28 cellular contexts compared by ENCODE assay signal in genomic region chr13:33331962-33332361, GRCh38. TPM values are rescaled to one million over a fixed set of nuclear protein-coding genes. Genes with fewer than 3 reads are reported as not detected.
"Had no signal": no experiment of that assay in that cellular context is flagged by ENCODE, and none has a peak within 500 bp of the region (broad histone marks: within the 10 kb centered on the region; RNA-seq: fewer than 3 reads in every experiment).

No MANE protein-coding gene starts in this region.

- H3K79me2 ChIP-seq: hepatocyte had no signal

- H3K4me1 Mint-ChIP-seq: immature natural killer cell; naive thymus-derived CD8-positive, alpha-beta T cell; stimulated activated effector memory CD8-positive, alpha-beta T cell treated with anti-CD3 and anti-CD28 coated beads, Interleukin-12 subunit alpha, Interleukin-12 subunit beta, amount 100 ng/mL, for 72 hours had no signal

- H3K27me3 ChIP-seq: heart right ventricle, hepatocyte, left lung, pancreas, sigmoid colon, spleen, suprapubic skin, tibial artery, upper lobe of right lung had no signal

- H3K4me3 Mint-ChIP-seq: immature natural killer cell; naive thymus-derived CD8-positive, alpha-beta T cell; nephron; stimulated activated effector memory CD8-positive, alpha-beta T cell treated with anti-CD3 and anti-CD28 coated beads, Interleukin-12 subunit alpha, Interleukin-12 subunit beta, amount 100 ng/mL, for 72 hours; stimulated activated naive CD8-positive, alpha-beta T cell treated with anti-CD3 and anti-CD28 coated beads, Interleukin-15, Interleukin-2, amounts not matched to agents 100 ng/mL and 50 ng/mL, for 24 hours had no signal

- H3K36me3 Mint-ChIP-seq: immature natural killer cell; naive thymus-derived CD8-positive, alpha-beta T cell; stimulated activated effector memory CD8-positive, alpha-beta T cell treated with anti-CD3 and anti-CD28 coated beads, Interleukin-12 subunit alpha, Interleukin-12 subunit beta, amount 100 ng/mL, for 72 hours had no signal

- H3K9me3 ChIP-seq: heart right ventricle, left lung, lower lobe of right lung, pancreas, prostate gland, sigmoid colon, spleen, suprapubic skin, thoracic aorta, tibial artery, upper lobe of right lung had no signal

- H3K9me3 Mint-ChIP-seq: naive thymus-derived CD8-positive, alpha-beta T cell; nephron; stimulated activated effector memory CD8-positive, alpha-beta T cell treated with anti-CD3 and anti-CD28 coated beads, Interleukin-12 subunit alpha, Interleukin-12 subunit beta, amount 100 ng/mL, for 72 hours; stimulated activated naive CD8-positive, alpha-beta T cell treated with anti-CD3 and anti-CD28 coated beads, Interleukin-15, Interleukin-2, amounts not matched to agents 100 ng/mL and 50 ng/mL, for 24 hours had no signal

- H3K4me2 ChIP-seq: hepatocyte had no signal

- DNase-seq: heart right ventricle; immature natural killer cell; kidney; left colon; left lung; lower lobe of right lung; mammary epithelial cell; mesenchymal stem cell; naive thymus-derived CD8-positive, alpha-beta T cell; nucleus accumbens; pancreas; posterior cingulate gyrus; retina; right cardiac atrium; sigmoid colon; small intestine; spleen; stimulated activated CD4-positive, alpha-beta T cell treated with anti-CD3 and anti-CD28 coated beads, Interleukin-4, amount 100 ng/mL, for 24 hours; stimulated activated naive CD4-positive, alpha-beta T cell; tibial artery; upper lobe of right lung had no signal

- H3K4me1 ChIP-seq: heart right ventricle, left lung, pancreas, prostate gland, spleen, suprapubic skin, tibial artery, upper lobe of right lung had no signal

- ATAC-seq: heart right ventricle; left colon; left lung; lower lobe of right lung; naive thymus-derived CD8-positive, alpha-beta T cell; pancreas; right cardiac atrium; stimulated activated effector memory CD8-positive, alpha-beta T cell treated with anti-CD3 and anti-CD28 coated beads, Interleukin-12 subunit alpha, Interleukin-12 subunit beta, amount 100 ng/mL, for 72 hours; upper lobe of right lung had no signal

- H3K27ac Mint-ChIP-seq: immature natural killer cell; naive thymus-derived CD8-positive, alpha-beta T cell; stimulated activated effector memory CD8-positive, alpha-beta T cell treated with anti-CD3 and anti-CD28 coated beads, Interleukin-12 subunit alpha, Interleukin-12 subunit beta, amount 100 ng/mL, for 72 hours; stimulated activated naive CD8-positive, alpha-beta T cell treated with anti-CD3 and anti-CD28 coated beads, Interleukin-15, Interleukin-2, amounts not matched to agents 100 ng/mL and 50 ng/mL, for 24 hours had no signal

- H3K36me3 ChIP-seq: left lung, lower lobe of right lung, pancreas, prostate gland, spleen, suprapubic skin, thoracic aorta, tibial artery, upper lobe of right lung had no signal

- H2AFZ ChIP-seq: hepatocyte had no signal

- H3K4me3 ChIP-seq: heart right ventricle, hepatocyte, left lung, lower lobe of right lung, pancreas, prostate gland, sigmoid colon, spleen, suprapubic skin, thoracic aorta, tibial artery, upper lobe of right lung had no signal

- H3K27ac ChIP-seq: heart right ventricle, hepatocyte, left lung, lower lobe of right lung, pancreas, prostate gland, sigmoid colon, spleen, suprapubic skin, thoracic aorta, tibial artery, upper lobe of right lung had no signal

RNA-seq across cellular contexts. Expression of gene STARD13, which starts 46.4 kb away (rescaled TPM):
- total RNA-seq: naive thymus-derived CD8-positive, alpha-beta T cell had no signal
